8 cellular contexts compared by ENCODE assay signal in the genomic region with DNA sequence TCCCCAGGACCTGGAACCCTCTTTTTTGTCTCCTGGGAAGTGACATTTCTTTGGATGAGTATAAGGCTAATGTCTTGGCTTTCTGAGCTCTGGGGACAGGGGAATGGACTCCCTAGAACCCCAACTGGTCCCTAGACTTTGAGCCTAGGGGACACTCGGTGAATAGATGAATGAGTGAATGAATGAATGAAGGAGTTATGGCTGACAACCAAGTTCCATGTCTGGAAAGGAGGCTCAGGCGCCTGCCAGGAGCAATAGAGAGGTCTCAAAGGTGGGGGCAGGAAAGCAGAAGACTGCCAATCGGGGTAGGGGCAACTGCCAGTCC. TPM values are rescaled to one million over a fixed set of nuclear protein-coding genes. Genes with fewer than 3 reads are reported as not detected.
DNase-seq lines count a peak whose midpoint lies in the region; ATAC-seq and TF ChIP-seq lines count a peak whose summit lies in the region.

No MANE protein-coding gene starts in this region.

- peaks cover 8 to 24% of the 10 kb centered on the region in 2 donors for H3K27me3 Mint-ChIP-seq in T-cell

- H3K4me3 Mint-ChIP-seq in T-cell, result peak overlapping the region; percentile 80 to 84 (median 82)

- H3K9me3 Mint-ChIP-seq in T-cell, result no peaks in the 10 kb centered on the region

- POLR2A ChIA-PET in T-cell (lab: Charles Lee), result interaction anchor here in 1 of 2 donors (0.6 kb wide), 2 partner anchors 28 to 29 kb away, joined by 3 to 4 read pairs; no protein-coding TSS in a partner anchor

- H3K4me1 Mint-ChIP-seq in T-cell, result peaks cover 22 to 27% (median 24%) of the 10 kb centered on the region in 3 donors

- H3K36me3 Mint-ChIP-seq in T-cell, result no peaks in the 10 kb centered on the region

- intact Hi-C loops in sciatic nerve (cut with DNase I), result no loop called here

- no peak for ATAC-seq in T-cell (replicated peaks in 1 of 4)
- no peak for ATAC-seq in GM21619 (IDR thresholded peaks at IDR 0.05; ENCODE audit: unreplicated experiment)
- no peak for ATAC-seq in sciatic nerve

- CTCF ChIA-PET in T-cell (lab: Charles Lee), result interaction anchor here in 1 of 2 donors (1.0 to 1.2 kb wide), 4 partner anchors 26 to 46 kb away, joined by 3 to 5 read pairs (median 4); no protein-coding TSS in a partner anchor

- peak overlapping the region; percentile 75 to 77 for H3K27ac Mint-ChIP-seq in T-cell

- H3K4me3 ChIP-seq in GM12864 (ENCODE audit: low read depth, low read length) (peak overlapping the region; percentile 65), fibroblast of pulmonary artery (replicated peaks; ENCODE audit: low read depth, low read length) (peak overlapping the region; percentile 83), retinal pigment epithelial cell (ENCODE audit: low read length) (peak overlapping the region; percentile 74)

- DNase-seq in GM12864 (ENCODE audit: low read depth) (no peak), T-cell (no peak), fibroblast of pulmonary artery (ENCODE audit: low read depth) (no peak), retinal pigment epithelial cell (ENCODE audit: low read depth) (no peak), H4 (ENCODE audit: low spot score) (no peak), anterior cingulate cortex (lab: John Stamatoyannopoulos, UW) (no peak), sciatic nerve (ENCODE audit: low spot score) (no peak)

- TF ChIP-seq CTCF in GM12864 (IDR thresholded peaks at IDR 0.05; ENCODE audit: low read depth, low read length, missing control alignments) (no peak), fibroblast of pulmonary artery (IDR thresholded peaks at IDR 0.05; ENCODE audit: low read length, missing control alignments) (no peak), retinal pigment epithelial cell (conservative IDR thresholded peaks at IDR 0.05; ENCODE audit: low read depth, low read length) (no peak)

RNA-seq across cellular contexts. Expression of a gene that starts 0.7 kb away (rescaled TPM):
- 10 to 100 TPM; 15.3 to 23.3 (median 19.2) TPM for total RNA-seq in T-cell
- 0.35 and 1.2 TPM in 2 replicates for total RNA-seq in H4 (2014; rRNA removed; shearing (Covaris generic))
- 30.3 TPM for total RNA-seq in sciatic nerve

RNA-seq across cellular contexts. Expression of a gene that starts 30.1 kb away (rescaled TPM):
- total RNA-seq in T-cell, result 10 to 100 TPM; 14.4 to 27.8 (median 26.6) TPM
- total RNA-seq in H4 (2014; rRNA removed; shearing (Covaris generic)), result 6.2 and 16.5 TPM in 2 replicates
- total RNA-seq in sciatic nerve, result 21.3 TPM
